In the genomic region with DNA sequence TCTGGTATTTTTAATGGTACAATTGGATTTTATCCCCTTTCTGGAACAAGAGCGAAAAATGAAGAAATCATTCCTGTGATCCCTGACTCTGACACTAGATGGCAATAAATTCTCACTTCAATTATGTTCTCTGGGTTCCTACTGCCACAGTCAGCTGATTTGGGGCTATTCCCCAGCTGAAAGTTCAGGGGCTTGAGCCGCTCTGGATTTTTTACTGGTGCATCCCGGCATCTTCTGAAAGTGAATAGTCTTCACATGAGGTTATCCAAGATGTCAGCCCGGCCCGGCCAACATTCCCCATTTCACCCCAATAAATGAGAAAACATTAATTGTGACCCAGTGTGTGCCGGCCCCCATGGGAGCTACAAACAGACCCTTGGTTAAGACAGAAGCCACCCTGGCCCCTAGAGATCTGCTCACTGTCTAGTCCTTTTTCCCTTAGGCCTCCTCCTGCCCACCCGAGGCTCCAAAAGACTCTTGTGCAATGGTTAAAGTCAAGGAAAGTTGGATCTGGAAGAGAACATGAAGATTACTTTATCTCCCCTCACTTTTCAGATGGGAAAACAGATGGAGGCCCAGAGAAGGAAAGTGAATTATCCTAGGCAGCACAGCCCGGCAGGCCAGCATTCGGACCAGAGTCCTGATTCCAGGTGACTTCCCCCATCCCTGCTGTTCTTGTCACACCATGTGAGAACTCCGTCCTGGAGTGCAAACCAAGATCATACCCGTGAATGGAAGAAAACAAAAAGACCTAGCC, we compare ENCODE assay signal across 8 cellular contexts. TPM values are rescaled to one million over a fixed set of nuclear protein-coding genes. Genes with fewer than 3 reads are reported as not detected.
DNase-seq lines count a peak whose midpoint lies in the region; ATAC-seq, FAIRE-seq and TF ChIP-seq lines count a peak whose summit lies in the region.

No MANE protein-coding gene starts in this region.

- H3K4me3 ChIP-seq in LNCaP clone FGC (ENCODE audit: low read depth, low read length): no peak overlapping the region
- no peak overlapping the region for H3K4me3 ChIP-seq in coronary artery
- no peak overlapping the region for H3K4me3 ChIP-seq in right lobe of liver

- no peaks in the 10 kb centered on the region for H3K36me3 ChIP-seq in right lobe of liver

- H3K9me3 ChIP-seq in right lobe of liver: no peaks in the 10 kb centered on the region

- TF ChIP-seq CTCF in LNCaP clone FGC (IDR thresholded peaks at IDR 0.05; ENCODE audit: control insufficient read depth, extremely low read depth, insufficient read depth) (peak; percentile 61), coronary artery (IDR thresholded peaks at IDR 0.05) (peak; percentile 65), right lobe of liver (IDR thresholded peaks at IDR 0.05) (peak; percentile 73 to 89 (median 76))

- peaks cover 14% of the 10 kb centered on the region for H3K4me1 Mint-ChIP-seq in activated naive CD4-positive, alpha-beta T cell treated with anti-CD3 and anti-CD28 coated beads for 36 hours (ENCODE audit: low read depth)

- CTCF ChIA-PET in activated naive CD4-positive, alpha-beta T cell treated with anti-CD3 and anti-CD28 coated beads for 36 hours (lab: Charles Lee): interaction anchor here (0.6 to 9.8 kb wide), 15 partner anchors 8 to 806 kb away, joined by 3 to 192 read pairs (median 5); a partner anchor contains a TSS

- TF ChIP-seq POLR2A in right lobe of liver (IDR thresholded peaks at IDR 0.05): no peak

- H3K9me3 Mint-ChIP-seq in activated naive CD4-positive, alpha-beta T cell treated with anti-CD3 and anti-CD28 coated beads for 36 hours: no peaks in the 10 kb centered on the region

- DNase-seq in activated naive CD4-positive, alpha-beta T cell treated with anti-CD3 and anti-CD28 coated beads for 36 hours: peak; percentile 22
- DNase-seq in activated naive CD4-positive, alpha-beta T cell treated with anti-CD3 and anti-CD28 coated beads, Interleukin-2, amount 50 U/mL, for 16 hours: no peak
- DNase-seq in LNCaP clone FGC (ENCODE audit: low read depth): no peak
- DNase-seq in RPMI8226: peak; percentile 31
- DNase-seq in coronary artery (ENCODE audit: low spot score): no peak
- DNase-seq in right lobe of liver: no peak
- DNase-seq in urothelium cell line (ENCODE audit: low spot score): peak; percentile 56

- no peak overlapping the region for H3K4me3 Mint-ChIP-seq in activated naive CD4-positive, alpha-beta T cell treated with anti-CD3 and anti-CD28 coated beads for 36 hours

- ATAC-seq in right lobe of liver: peak; percentile 69 to 84 (median 78)
- no peak for ATAC-seq in GM21619 (IDR thresholded peaks at IDR 0.05; ENCODE audit: unreplicated experiment)

- WGBS in right lobe of liver (ENCODE audit: insufficient coverage, low coverage, low lambda C conversion rate, missing lambda C conversion rate): 40% methylated on average over 10 of the region's 11 CpGs

- no peaks in the 10 kb centered on the region for H3K27me3 ChIP-seq in right lobe of liver

- H3K27me3 Mint-ChIP-seq in activated naive CD4-positive, alpha-beta T cell treated with anti-CD3 and anti-CD28 coated beads for 36 hours (ENCODE audit: low read depth): no peaks in the 10 kb centered on the region

- intact Hi-C loops in activated naive CD4-positive, alpha-beta T cell treated with anti-CD3 and anti-CD28 coated beads for 36 hours (cut with micrococcal nuclease): loop anchor here (1.0 to 2.0 kb wide), 7 partner anchors 21 to 694 kb away; a partner anchor contains a TSS
- intact Hi-C loops in right lobe of liver (cut with DNase I): no loop called here

- H3K36me3 Mint-ChIP-seq in activated naive CD4-positive, alpha-beta T cell treated with anti-CD3 and anti-CD28 coated beads for 36 hours (ENCODE audit: low read depth): no peaks in the 10 kb centered on the region

- no peak overlapping the region for H3K27ac ChIP-seq in coronary artery
- H3K27ac ChIP-seq in right lobe of liver: peak overlapping the region in 1 of 3 donors; percentile 12

- peak overlapping the region; percentile 51 for H3K27ac Mint-ChIP-seq in activated naive CD4-positive, alpha-beta T cell treated with anti-CD3 and anti-CD28 coated beads for 36 hours

- no peak for FAIRE-seq in urothelium cell line (lab: Jason Lieb, UNC)

- H3K4me1 ChIP-seq in right lobe of liver: peaks cover 0 to 8% (median 0%) of the 10 kb centered on the region in 4 donors

RNA-seq across cellular contexts. Expression of a gene that starts 20.8 kb away (rescaled TPM):
- total RNA-seq in activated naive CD4-positive, alpha-beta T cell treated with anti-CD3 and anti-CD28 coated beads for 36 hours: 10 to 100 TPM; 19.0 to 19.1 TPM
- total RNA-seq in right lobe of liver: 10 to 100 TPM; 16.8 to 43.7 (median 28.3) TPM

Comparison
In these comparisons a context has a peak if more than half of its experiments do, and no peak if none do; other contexts are left out.
1. DNase-seq: peak in activated naive CD4-positive, alpha-beta T cell treated with anti-CD3 and anti-CD28 coated beads for 36 hours (single experiment), RPMI8226 (single experiment) and urothelium cell line (single experiment); none in activated naive CD4-positive, alpha-beta T cell treated with anti-CD3 and anti-CD28 coated beads, Interleukin-2, amount 50 U/mL, for 16 hours (single experiment), LNCaP clone FGC (single experiment), coronary artery (single experiment) and right lobe of liver (0 of 3).
2. Peak in every context shown above with its lines, with median percentiles within 50 percentile points of each other: CTCF ChIP-seq.